ENCODE assay signal across 9 cellular contexts in genomic region chr7:17369686-17370426, GRCh38.
A peak's percentile ranks its signal among the peaks of the same experiment; 100 is the strongest.
DNase-seq lines count a peak whose midpoint lies in the region; ATAC-seq and TF ChIP-seq lines count a peak whose summit lies in the region.
"Had no signal": no experiment of that assay in that cellular context is flagged by ENCODE, and none has a peak within 500 bp of the region (broad histone marks: within the 10 kb centered on the region; RNA-seq: fewer than 3 reads in every experiment).

No MANE protein-coding gene starts in this region.

- H3K4me3 ChIP-seq in adipocyte (ENCODE audit: low read length) (peak overlapping the region; percentile 62), testis (no peak overlapping the region), mesendoderm (ENCODE audit: low read length) (no peak overlapping the region)

- H3K23ac ChIP-seq in mesendoderm (ENCODE audit: low read length): no peak overlapping the region

- no peak overlapping the region for H2BK120ac ChIP-seq in mesendoderm (ENCODE audit: low read depth, low read length)

- CTCF ChIA-PET in activated CD8-positive, alpha-beta memory T cell treated with anti-CD3 and anti-CD28 coated beads, Interleukin-2, amount 10 ng/mL, durations not matched to agents 7 days and 5 days (lab: Charles Lee): no interaction called here

- H3K9me3 ChIP-seq in adipocyte (ENCODE audit: control insufficient read depth, low read length) (no peaks in the 10 kb centered on the region), testis (no peaks in the 10 kb centered on the region)

- no peak overlapping the region for H3K4me2 ChIP-seq in mesendoderm (ENCODE audit: low read length)

- no peaks in the 10 kb centered on the region for H3K27me3 Mint-ChIP-seq in activated CD8-positive, alpha-beta memory T cell treated with anti-CD3 and anti-CD28 coated beads, Interleukin-2, amount 10 ng/mL, durations not matched to agents 7 days and 5 days

- H3K27ac ChIP-seq in testis: no peak overlapping the region
- H3K27ac ChIP-seq in mesendoderm (ENCODE audit: low read depth, low read length): no peak overlapping the region

- peaks cover 6% of the 10 kb centered on the region for H3K4me1 Mint-ChIP-seq in activated CD8-positive, alpha-beta memory T cell treated with anti-CD3 and anti-CD28 coated beads, Interleukin-2, amount 10 ng/mL, durations not matched to agents 7 days and 5 days

- no peaks in the 10 kb centered on the region for H3K36me3 Mint-ChIP-seq in activated CD8-positive, alpha-beta memory T cell treated with anti-CD3 and anti-CD28 coated beads, Interleukin-2, amount 10 ng/mL, durations not matched to agents 7 days and 5 days

- H3K56ac ChIP-seq in mesendoderm (ENCODE audit: low read length): no peak overlapping the region

- no peak overlapping the region for H2BK15ac ChIP-seq in mesendoderm (replicated peaks; ENCODE audit: low read depth)

- H3K18ac ChIP-seq in mesendoderm (ENCODE audit: low read length): no peak overlapping the region

- DNase-seq in HT1080 (ENCODE audit: low read depth) (peak; percentile 56), adipocyte (ENCODE audit: low read depth) (peak; percentile 96), hepatic stellate cell (ENCODE audit: low spot score) (peak; percentile 41), testis (peak; percentile 23), mesendoderm (no peak)
- no peak for DNase-seq in activated CD8-positive, alpha-beta memory T cell treated with anti-CD3 and anti-CD28 coated beads, Interleukin-2, amount 10 ng/mL, durations not matched to agents 7 days and 5 days
- DNase-seq: activated T-cell treated with anti-CD3 and anti-CD28 coated beads, Interleukin-2, amount 50 U/mL, for 72 hours; NCI-H2107 had no signal

- intact Hi-C loops in testis (cut with DNase I; ENCODE audit: low total_unique reads): no loop called here

- H3K79me1 ChIP-seq in mesendoderm (ENCODE audit: low read length): no peaks in the 10 kb centered on the region

- H2AK5ac ChIP-seq in mesendoderm (ENCODE audit: low read length): no peak overlapping the region

- H3K9ac ChIP-seq in adipocyte (ENCODE audit: low read length): peak overlapping the region; percentile 73
- H3K9ac ChIP-seq in mesendoderm (ENCODE audit: low read length): no peak overlapping the region

- no peak overlapping the region for H2BK5ac ChIP-seq in mesendoderm (ENCODE audit: low read length)

- H3K36me3 ChIP-seq in adipocyte (ENCODE audit: control insufficient read depth, insufficient read depth, low read length, severe bottlenecking): no peaks in the 10 kb centered on the region
- H3K36me3 ChIP-seq in testis (ENCODE audit: low read depth, missing control alignments): no peaks in the 10 kb centered on the region
- no peaks in the 10 kb centered on the region for H3K36me3 ChIP-seq in mesendoderm (ENCODE audit: control insufficient read depth, insufficient read depth, low read length)

- no peaks in the 10 kb centered on the region for H3K9me3 Mint-ChIP-seq in activated CD8-positive, alpha-beta memory T cell treated with anti-CD3 and anti-CD28 coated beads, Interleukin-2, amount 10 ng/mL, durations not matched to agents 7 days and 5 days (ENCODE audit: low read depth)
- H3K9me3 Mint-ChIP-seq: activated T-cell treated with anti-CD3 and anti-CD28 coated beads, Interleukin-2, amount 50 U/mL, for 72 hours had no signal

- H4K8ac ChIP-seq in mesendoderm (ENCODE audit: low read depth, low read length): no peak overlapping the region

- H4K5ac ChIP-seq in mesendoderm (ENCODE audit: low read length): no peak overlapping the region

- no peak for TF ChIP-seq POLR2A in testis (IDR thresholded peaks at IDR 0.05)

- TF ChIP-seq CTCF in testis (IDR thresholded peaks at IDR 0.05): no peak

- H3K4ac ChIP-seq in mesendoderm (ENCODE audit: low read depth, low read length): no peak overlapping the region

- H3K4me3 Mint-ChIP-seq in activated CD8-positive, alpha-beta memory T cell treated with anti-CD3 and anti-CD28 coated beads, Interleukin-2, amount 10 ng/mL, durations not matched to agents 7 days and 5 days: no peak overlapping the region
- H3K4me3 Mint-ChIP-seq: activated T-cell treated with anti-CD3 and anti-CD28 coated beads, Interleukin-2, amount 50 U/mL, for 72 hours had no signal

- H3K4me1 ChIP-seq in adipocyte (ENCODE audit: control insufficient read depth, insufficient read depth, low read length): peaks cover 58% of the 10 kb centered on the region
- no peaks in the 10 kb centered on the region for H3K4me1 ChIP-seq in testis
- H3K4me1 ChIP-seq in mesendoderm (ENCODE audit: control insufficient read depth, low read depth, low read length): no peaks in the 10 kb centered on the region

- H3K27ac Mint-ChIP-seq in activated CD8-positive, alpha-beta memory T cell treated with anti-CD3 and anti-CD28 coated beads, Interleukin-2, amount 10 ng/mL, durations not matched to agents 7 days and 5 days: no peak overlapping the region
- H3K27ac Mint-ChIP-seq: activated T-cell treated with anti-CD3 and anti-CD28 coated beads, Interleukin-2, amount 50 U/mL, for 72 hours had no signal

- no peaks in the 10 kb centered on the region for H3K79me2 ChIP-seq in mesendoderm (ENCODE audit: control insufficient read depth, insufficient read depth, low read length)

- WGBS in testis, 2 donors: 65 to 77% methylated on average over 8 of the region's 8 CpGs
- WGBS in mesendoderm (ENCODE audit: extremely low coverage, insufficient coverage, low lambda C conversion rate): no CpG with 5 or more reads among the region's 8 CpGs

- ATAC-seq in HG03139 (IDR thresholded peaks at IDR 0.05; ENCODE audit: unreplicated experiment): no peak
- no peak for ATAC-seq in activated CD8-positive, alpha-beta memory T cell treated with anti-CD3 and anti-CD28 coated beads, Interleukin-2, amount 10 ng/mL, durations not matched to agents 7 days and 5 days
- ATAC-seq: activated T-cell treated with anti-CD3 and anti-CD28 coated beads, Interleukin-2, amount 50 U/mL, for 72 hours had no signal

- no peaks in the 10 kb centered on the region for H3K27me3 ChIP-seq in adipocyte (replicated peaks; ENCODE audit: control insufficient read depth, insufficient read depth, low read length)
- no peaks in the 10 kb centered on the region for H3K27me3 ChIP-seq in testis
- no peaks in the 10 kb centered on the region for H3K27me3 ChIP-seq in mesendoderm (ENCODE audit: insufficient read depth, low read length, poor library complexity)

Comparison
In these comparisons a context has a peak if more than half of its experiments do, and no peak if none do; other contexts are left out.
1. DNase-seq: peak in HT1080 (single experiment), adipocyte (single experiment), hepatic stellate cell (single experiment) and testis (single experiment); none in mesendoderm (single experiment) and activated CD8-positive, alpha-beta memory T cell treated with anti-CD3 and anti-CD28 coated beads, Interleukin-2, amount 10 ng/mL, durations not matched to agents 7 days and 5 days (single experiment).